29 cellular contexts compared by ENCODE assay signal in genomic region chr5:143484604-143485003, GRCh38.
"Had no signal": no experiment of that assay in that cellular context is flagged by ENCODE, and none has a peak within 500 bp of the region (broad histone marks: within the 10 kb centered on the region; RNA-seq: fewer than 3 reads in every experiment).

No MANE protein-coding gene starts in this region.

- H3K4me1 ChIP-seq: pancreas, prostate gland, sigmoid colon, spleen, suprapubic skin, uterus had no signal

- H3K4me1 Mint-ChIP-seq: naive thymus-derived CD4-positive, alpha-beta T cell; neural crest cell; stimulated activated effector memory CD8-positive, alpha-beta T cell treated with anti-CD3 and anti-CD28 coated beads, Interleukin-12 subunit alpha, Interleukin-12 subunit beta, amount 100 ng/mL, for 72 hours had no signal

- H3K4me3 ChIP-seq: left ventricle myocardium inferior, lung, pancreas, prostate gland, sigmoid colon, spleen, suprapubic skin, thoracic aorta, tibial nerve, uterus had no signal

- H3K4me3 Mint-ChIP-seq: immature natural killer cell; mesothelial cell of epicardium; naive thymus-derived CD4-positive, alpha-beta T cell; natural killer cell treated with Interleukin-12 subunit alpha and Interleukin-12 subunit beta and Interleukin-15 and Interleukin-18, amount 100 ng/mL, for 72 hours; neural crest cell; stimulated activated effector memory CD8-positive, alpha-beta T cell treated with anti-CD3 and anti-CD28 coated beads, Interleukin-12 subunit alpha, Interleukin-12 subunit beta, amount 100 ng/mL, for 72 hours; stimulated activated naive CD8-positive, alpha-beta T cell treated with anti-CD3 and anti-CD28 coated beads, Interleukin-15, Interleukin-2, amounts not matched to agents 100 ng/mL and 50 ng/mL, for 24 hours; type B pancreatic cell had no signal

- H3K9me3 ChIP-seq: left ventricle myocardium inferior, pancreas, prostate gland, sigmoid colon, spleen, suprapubic skin, thoracic aorta, tibial nerve, uterus had no signal

- H3K27me3 Mint-ChIP-seq: type B pancreatic cell had no signal

- H3K27ac ChIP-seq: left ventricle myocardium inferior, pancreas, prostate gland, sigmoid colon, spleen, suprapubic skin, thoracic aorta, tibial nerve had no signal

- H3K36me3 ChIP-seq: left ventricle myocardium inferior, pancreas, prostate gland, sigmoid colon, spleen, suprapubic skin, thoracic aorta, tibial nerve, uterus had no signal

- H3K27me3 ChIP-seq: pancreas, sigmoid colon, spleen, suprapubic skin, tibial nerve, uterus had no signal

- ATAC-seq: left colon; naive thymus-derived CD4-positive, alpha-beta T cell; natural killer cell treated with Interleukin-12 subunit alpha and Interleukin-12 subunit beta and Interleukin-15 and Interleukin-18, amount 100 ng/mL, for 72 hours; pancreas; right cardiac atrium; stimulated activated effector memory CD8-positive, alpha-beta T cell treated with anti-CD3 and anti-CD28 coated beads, Interleukin-12 subunit alpha, Interleukin-12 subunit beta, amount 100 ng/mL, for 72 hours had no signal

- DNase-seq: hypothalamus; immature natural killer cell; kidney; left colon; left ventricle myocardium inferior; mesendoderm; naive thymus-derived CD4-positive, alpha-beta T cell; nucleus accumbens; pancreas; posterior cingulate gyrus; retina; right cardiac atrium; sigmoid colon; small intestine; spleen; stimulated activated CD4-positive, alpha-beta T cell treated with anti-CD3 and anti-CD28 coated beads, Interleukin-4, amount 100 ng/mL, for 24 hours; stimulated activated naive CD4-positive, alpha-beta T cell; uterus had no signal

- H3K9me3 Mint-ChIP-seq: immature natural killer cell; mesothelial cell of epicardium; neural crest cell; stimulated activated effector memory CD8-positive, alpha-beta T cell treated with anti-CD3 and anti-CD28 coated beads, Interleukin-12 subunit alpha, Interleukin-12 subunit beta, amount 100 ng/mL, for 72 hours; stimulated activated naive CD8-positive, alpha-beta T cell treated with anti-CD3 and anti-CD28 coated beads, Interleukin-15, Interleukin-2, amounts not matched to agents 100 ng/mL and 50 ng/mL, for 24 hours had no signal

- H3K27ac Mint-ChIP-seq: immature natural killer cell; naive thymus-derived CD4-positive, alpha-beta T cell; natural killer cell treated with Interleukin-12 subunit alpha and Interleukin-12 subunit beta and Interleukin-15 and Interleukin-18, amount 100 ng/mL, for 72 hours; stimulated activated effector memory CD8-positive, alpha-beta T cell treated with anti-CD3 and anti-CD28 coated beads, Interleukin-12 subunit alpha, Interleukin-12 subunit beta, amount 100 ng/mL, for 72 hours; stimulated activated naive CD8-positive, alpha-beta T cell treated with anti-CD3 and anti-CD28 coated beads, Interleukin-15, Interleukin-2, amounts not matched to agents 100 ng/mL and 50 ng/mL, for 24 hours; type B pancreatic cell had no signal

- H3K36me3 Mint-ChIP-seq: mesothelial cell of epicardium; natural killer cell treated with Interleukin-12 subunit alpha and Interleukin-12 subunit beta and Interleukin-15 and Interleukin-18, amount 100 ng/mL, for 72 hours; stimulated activated effector memory CD8-positive, alpha-beta T cell treated with anti-CD3 and anti-CD28 coated beads, Interleukin-12 subunit alpha, Interleukin-12 subunit beta, amount 100 ng/mL, for 72 hours; type B pancreatic cell had no signal
